ENCODE assay signal across 19 cellular contexts in genomic region chr13:46475586-46475991, GRCh38.
DNase-seq lines count a peak whose midpoint lies in the region; ATAC-seq, FAIRE-seq and TF ChIP-seq lines count a peak whose summit lies in the region.
"Had no signal": no experiment of that assay in that cellular context is flagged by ENCODE, and none has a peak within 500 bp of the region (broad histone marks: within the 10 kb centered on the region; RNA-seq: fewer than 3 reads in every experiment).

No MANE protein-coding gene starts in this region.

- H3K4me1 Mint-ChIP-seq in HFFc6 (ENCODE audit: low read depth), result peaks cover 21% of the 10 kb centered on the region; the same call in 1 of the 2 replicates
- H3K4me1 Mint-ChIP-seq: activated CD4-positive, alpha-beta T cell treated with anti-CD3 and anti-CD28 coated beads for 36 hours; activated naive CD4-positive, alpha-beta T cell treated with anti-CD3 and anti-CD28 coated beads, Interleukin-2, amount 50 U/mL, for 24 hours; central memory CD8-positive, alpha-beta T cell; T-helper 17 cell had no signal

- no peaks in the 10 kb centered on the region for H3K36me3 Mint-ChIP-seq in HFFc6 (ENCODE audit: low read depth)
- H3K36me3 Mint-ChIP-seq: activated naive CD4-positive, alpha-beta T cell treated with anti-CD3 and anti-CD28 coated beads, Interleukin-2, amount 50 U/mL, for 24 hours had no signal

- intact Hi-C loops in spleen (cut with DNase I; ENCODE audit: low total_unique reads) (no loop called here), right lobe of liver (cut with DNase I) (no loop called here)

- TF ChIP-seq POLR2A in spleen (IDR thresholded peaks at IDR 0.05), result no peak
- TF ChIP-seq POLR2A in right lobe of liver (IDR thresholded peaks at IDR 0.05), result no peak

- H3K27me3 ChIP-seq in bronchial epithelial cell (ENCODE audit: control insufficient read depth, insufficient read depth, low read length), result no peaks in the 10 kb centered on the region
- H3K27me3 ChIP-seq in spleen (replicated peaks in 1 of 7), result no peaks in the 10 kb centered on the region
- no peaks in the 10 kb centered on the region for H3K27me3 ChIP-seq in right lobe of liver
- H3K27me3 ChIP-seq: tibial artery had no signal

- TF ChIP-seq CTCF in HFFc6 (IDR thresholded peaks at IDR 0.05) (no peak), bronchial epithelial cell (IDR thresholded peaks at IDR 0.05; ENCODE audit: insufficient read depth, low read length, severe bottlenecking) (no peak), spleen (IDR thresholded peaks at IDR 0.05 in 8 of 11, conservative IDR thresholded peaks at IDR 0.05 in 3 of 11) (no peak), right lobe of liver (IDR thresholded peaks at IDR 0.05) (no peak)

- H3K4me3 Mint-ChIP-seq in HFFc6, result no peak overlapping the region
- H3K4me3 Mint-ChIP-seq: activated CD4-positive, alpha-beta T cell treated with anti-CD3 and anti-CD28 coated beads for 36 hours; activated naive CD4-positive, alpha-beta T cell treated with anti-CD3 and anti-CD28 coated beads, Interleukin-2, amount 50 U/mL, for 24 hours; central memory CD8-positive, alpha-beta T cell; GM23338; T-helper 17 cell had no signal

- H3K9me3 ChIP-seq in spleen (peaks cover 0 to 3% (median 0%) of the 10 kb centered on the region in 8 donors), right lobe of liver (no peaks in the 10 kb centered on the region)
- H3K9me3 ChIP-seq: tibial artery had no signal

- FAIRE-seq in bronchial epithelial cell (lab: Jason Lieb, UNC), result no peak

- DNase-seq in A172 (ENCODE audit: low spot score) (peak; percentile 42), HFFc6 (peak; percentile 33), bronchial epithelial cell (ENCODE audit: low read depth) (peak; percentile 23), kidney tubule cell (ENCODE audit: low spot score) (peak; percentile 12), spleen (no peak), caudate nucleus (lab: John Stamatoyannopoulos, UW) (no peak), right lobe of liver (no peak), NCI-H2029 (lab: John Stamatoyannopoulos, UW) (no peak)
- DNase-seq: activated CD4-positive, alpha-beta T cell treated with anti-CD3 and anti-CD28 coated beads for 36 hours; activated T-cell treated with anti-CD3 and anti-CD28 coated beads for 4 hours; Calu3; hippocampal formation; left cardiac atrium; MV-4-11; T-helper 17 cell had no signal

- no peak overlapping the region for H3K4me3 ChIP-seq in bronchial epithelial cell (ENCODE audit: low read depth, low read length)
- no peak overlapping the region for H3K4me3 ChIP-seq in spleen
- no peak overlapping the region for H3K4me3 ChIP-seq in right lobe of liver
- H3K4me3 ChIP-seq: GM23338, tibial artery had no signal

- H3K4me1 ChIP-seq in spleen (no peaks in the 10 kb centered on the region), right lobe of liver (no peaks in the 10 kb centered on the region)
- H3K4me1 ChIP-seq: tibial artery had no signal

- no peak overlapping the region for H3K27ac Mint-ChIP-seq in HFFc6
- H3K27ac Mint-ChIP-seq: activated CD4-positive, alpha-beta T cell treated with anti-CD3 and anti-CD28 coated beads for 36 hours; activated naive CD4-positive, alpha-beta T cell treated with anti-CD3 and anti-CD28 coated beads, Interleukin-2, amount 50 U/mL, for 24 hours; GM23338; T-helper 17 cell had no signal

- H3K27ac ChIP-seq in spleen (no peak overlapping the region), caudate nucleus (ENCODE audit: low read depth, low read length) (no peak overlapping the region), right lobe of liver (no peak overlapping the region)
- H3K27ac ChIP-seq: tibial artery had no signal

- H3K9me3 Mint-ChIP-seq in HFFc6, result no peaks in the 10 kb centered on the region
- H3K9me3 Mint-ChIP-seq: activated naive CD4-positive, alpha-beta T cell treated with anti-CD3 and anti-CD28 coated beads, Interleukin-2, amount 50 U/mL, for 24 hours; central memory CD8-positive, alpha-beta T cell; GM23338 had no signal

- ATAC-seq in right lobe of liver, result no peak
- ATAC-seq: activated CD4-positive, alpha-beta T cell treated with anti-CD3 and anti-CD28 coated beads for 36 hours; GM23338; left cardiac atrium; T-helper 17 cell had no signal

- no peaks in the 10 kb centered on the region for H3K36me3 ChIP-seq in bronchial epithelial cell (ENCODE audit: control insufficient read depth, insufficient read depth, low read length)
- no peaks in the 10 kb centered on the region for H3K36me3 ChIP-seq in spleen
- H3K36me3 ChIP-seq in right lobe of liver, result no peaks in the 10 kb centered on the region
- H3K36me3 ChIP-seq: tibial artery had no signal

- no peaks in the 10 kb centered on the region; the same call in 1 of the 2 replicates for H3K27me3 Mint-ChIP-seq in HFFc6 (ENCODE audit: insufficient read depth)
- H3K27me3 Mint-ChIP-seq: activated CD4-positive, alpha-beta T cell treated with anti-CD3 and anti-CD28 coated beads for 36 hours; activated naive CD4-positive, alpha-beta T cell treated with anti-CD3 and anti-CD28 coated beads, Interleukin-2, amount 50 U/mL, for 24 hours had no signal

- WGBS in spleen, 5 donors, result 83 to 93% (median 92%) methylated on average over 6 of the region's 6 CpGs
- 91% methylated on average over 5 of the region's 6 CpGs for WGBS in right lobe of liver (ENCODE audit: insufficient coverage, low coverage, low lambda C conversion rate, missing lambda C conversion rate)

Comparison
In these comparisons a context has a peak if more than half of its experiments do, and no peak if none do; other contexts are left out.
1. DNase-seq: peak in A172 (single experiment), HFFc6 (single experiment), bronchial epithelial cell (single experiment) and kidney tubule cell (single experiment); none in spleen (single experiment), caudate nucleus (0 of 61), right lobe of liver (0 of 3) and NCI-H2029 (single experiment).